In the genomic region with DNA sequence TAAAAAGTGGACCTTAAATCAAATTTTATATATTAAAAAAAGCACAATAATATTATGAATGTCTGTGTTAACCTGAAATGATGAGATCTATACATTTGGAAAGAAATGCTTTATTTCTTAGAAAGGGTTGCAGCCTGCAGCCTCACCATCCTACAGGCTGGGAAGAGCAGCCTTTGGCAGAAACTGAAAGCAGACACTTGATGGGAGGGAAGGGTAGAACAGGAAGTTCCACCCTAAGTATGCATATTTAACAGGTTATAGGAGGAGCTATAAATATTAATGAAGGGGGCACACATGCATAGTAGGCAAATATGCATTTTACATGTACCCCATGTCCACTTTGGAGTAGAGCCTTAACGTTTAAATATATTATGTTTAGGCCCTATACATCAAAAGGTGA, we compare ENCODE assay signal across 37 cellular contexts.
"Had no signal": no experiment of that assay in that cellular context is flagged by ENCODE, and none has a peak within 500 bp of the region (broad histone marks: within the 10 kb centered on the region; RNA-seq: fewer than 3 reads in every experiment).

No MANE protein-coding gene starts in this region.

- H3K4me3 Mint-ChIP-seq: activated CD4-positive, alpha-beta memory T cell treated with anti-CD3 and anti-CD28 coated beads, Interleukin-2, amount 10 ng/mL, durations not matched to agents 7 days and 5 days; activated CD4-positive, alpha-beta T cell treated with anti-CD3 and anti-CD28 coated beads for 36 hours; activated CD4-positive, alpha-beta T cell treated with anti-CD3 and anti-CD28 coated beads, Interleukin-2, amount 10 ng/mL, durations not matched to agents 7 days and 5 days; activated CD8-positive, alpha-beta memory T cell treated with anti-CD3 and anti-CD28 coated beads, Interleukin-2, amount 10 ng/mL, durations not matched to agents 7 days and 5 days; activated CD8-positive, alpha-beta T cell treated with anti-CD3 and anti-CD28 coated beads, Interleukin-2, amount 10 ng/mL, durations not matched to agents 7 days and 5 days; activated naive CD4-positive, alpha-beta T cell treated with anti-CD3 and anti-CD28 coated beads, Interleukin-2, amount 10 ng/mL, durations not matched to agents 7 days and 5 days; activated naive CD8-positive, alpha-beta T cell treated with anti-CD3 and anti-CD28 coated beads for 36 hours; activated T-cell treated with anti-CD3 and anti-CD28 coated beads, Interleukin-2, amount 50 U/mL, for 24 hours; T-helper 1 cell treated with Interleukin-12 subunit alpha and Interleukin-12 subunit beta and Interleukin-4 antibody, amounts not matched to agents 30 μg/mL and 1 μg/mL, for 36 hours; T-helper 2 cell treated with Interferon-gamma antibody and Interleukin-4, amounts not matched to agents 5 μg/mL and 100 μg/mL, for 36 hours; WTC11 had no signal

- H3K4me3 ChIP-seq: adrenal gland, body of pancreas, breast epithelium had no signal

- H3K27me3 Mint-ChIP-seq: activated CD4-positive, alpha-beta memory T cell treated with anti-CD3 and anti-CD28 coated beads, Interleukin-2, amount 10 ng/mL, durations not matched to agents 7 days and 5 days; activated CD4-positive, alpha-beta T cell treated with anti-CD3 and anti-CD28 coated beads for 36 hours; activated CD4-positive, alpha-beta T cell treated with anti-CD3 and anti-CD28 coated beads, Interleukin-2, amount 10 ng/mL, durations not matched to agents 7 days and 5 days; activated CD8-positive, alpha-beta memory T cell treated with anti-CD3 and anti-CD28 coated beads, Interleukin-2, amount 10 ng/mL, durations not matched to agents 7 days and 5 days; activated naive CD4-positive, alpha-beta T cell treated with anti-CD3 and anti-CD28 coated beads, Interleukin-2, amount 10 ng/mL, durations not matched to agents 7 days and 5 days; activated naive CD8-positive, alpha-beta T cell treated with anti-CD3 and anti-CD28 coated beads for 36 hours; activated T-cell treated with anti-CD3 and anti-CD28 coated beads, Interleukin-2, amount 50 U/mL, for 24 hours had no signal

- H3K4me1 Mint-ChIP-seq: activated CD4-positive, alpha-beta memory T cell treated with anti-CD3 and anti-CD28 coated beads, Interleukin-2, amount 10 ng/mL, durations not matched to agents 7 days and 5 days; activated CD8-positive, alpha-beta memory T cell treated with anti-CD3 and anti-CD28 coated beads, Interleukin-2, amount 10 ng/mL, durations not matched to agents 7 days and 5 days; activated naive CD4-positive, alpha-beta T cell treated with anti-CD3 and anti-CD28 coated beads, Interleukin-2, amount 10 ng/mL, durations not matched to agents 7 days and 5 days had no signal

- H3K9me3 ChIP-seq: adrenal gland, body of pancreas, breast epithelium had no signal

- H3K27me3 ChIP-seq: adrenal gland, body of pancreas, brain microvascular endothelial cell, breast epithelium had no signal

- H3K36me3 ChIP-seq: adrenal gland, brain microvascular endothelial cell, breast epithelium, WERI-Rb-1 had no signal

- FAIRE-seq: astrocyte had no signal

- H3K27ac Mint-ChIP-seq: activated CD4-positive, alpha-beta memory T cell treated with anti-CD3 and anti-CD28 coated beads, Interleukin-2, amount 10 ng/mL, durations not matched to agents 7 days and 5 days; activated CD4-positive, alpha-beta T cell treated with anti-CD3 and anti-CD28 coated beads for 36 hours; activated CD4-positive, alpha-beta T cell treated with anti-CD3 and anti-CD28 coated beads, Interleukin-2, amount 10 ng/mL, durations not matched to agents 7 days and 5 days; activated CD8-positive, alpha-beta memory T cell treated with anti-CD3 and anti-CD28 coated beads, Interleukin-2, amount 10 ng/mL, durations not matched to agents 7 days and 5 days; activated CD8-positive, alpha-beta T cell treated with anti-CD3 and anti-CD28 coated beads, Interleukin-2, amount 10 ng/mL, durations not matched to agents 7 days and 5 days; activated naive CD4-positive, alpha-beta T cell treated with anti-CD3 and anti-CD28 coated beads, Interleukin-2, amount 10 ng/mL, durations not matched to agents 7 days and 5 days; activated naive CD4-positive, alpha-beta T cell treated with anti-CD3 and anti-CD28 coated beads, Interleukin-2, amount 50 U/mL, for 72 hours; activated naive CD8-positive, alpha-beta T cell treated with anti-CD3 and anti-CD28 coated beads for 36 hours; activated T-cell treated with anti-CD3 and anti-CD28 coated beads, Interleukin-2, amount 50 U/mL, for 24 hours; activated T-helper 2 cell treated with anti-CD3 and anti-CD28 coated beads, Interferon-gamma antibody, Interleukin-2, Interleukin-4, amounts not matched to agents 10 μg/mL and 5 μg/mL and 100 μg/mL, durations not matched to agents 14 hours and 24 hours and 36 hours; T-helper 1 cell treated with Interleukin-12 subunit alpha and Interleukin-12 subunit beta and Interleukin-4 antibody, amounts not matched to agents 30 μg/mL and 1 μg/mL, for 36 hours; T-helper 2 cell treated with Interferon-gamma antibody and Interleukin-4, amounts not matched to agents 5 μg/mL and 100 μg/mL, for 36 hours; WTC11 had no signal

- H3K36me3 Mint-ChIP-seq: activated naive CD4-positive, alpha-beta T cell treated with anti-CD3 and anti-CD28 coated beads, Interleukin-2, amount 10 ng/mL, durations not matched to agents 7 days and 5 days had no signal

- H3K27ac ChIP-seq: adrenal gland, body of pancreas, brain microvascular endothelial cell, breast epithelium, WERI-Rb-1 had no signal

- H3K4me1 ChIP-seq: adrenal gland, body of pancreas, breast epithelium had no signal

- DNase-seq: activated CD4-positive, alpha-beta memory T cell treated with anti-CD3 and anti-CD28 coated beads, Interleukin-2, amount 10 ng/mL, durations not matched to agents 7 days and 5 days; activated CD4-positive, alpha-beta T cell treated with anti-CD3 and anti-CD28 coated beads for 1 hour; activated CD4-positive, alpha-beta T cell treated with anti-CD3 and anti-CD28 coated beads for 36 hours; activated CD4-positive, alpha-beta T cell treated with anti-CD3 and anti-CD28 coated beads for 48 hours; activated CD4-positive, alpha-beta T cell treated with anti-CD3 and anti-CD28 coated beads, Interleukin-2, amount 10 ng/mL, durations not matched to agents 7 days and 5 days; activated CD4-positive, alpha-beta T cell treated with anti-CD3 and anti-CD28 coated beads, Interleukin-2, amount 50 U/mL, for 48 hours; activated CD4-positive, CD25-positive, alpha-beta regulatory T cell; activated CD8-positive, alpha-beta memory T cell treated with anti-CD3 and anti-CD28 coated beads for 24 hours; activated CD8-positive, alpha-beta memory T cell treated with anti-CD3 and anti-CD28 coated beads, Interleukin-2, amount 10 ng/mL, durations not matched to agents 7 days and 5 days; activated CD8-positive, alpha-beta memory T cell treated with anti-CD3 and anti-CD28 coated beads, Interleukin-2, amount 50 U/mL, for 48 hours; activated CD8-positive, alpha-beta T cell treated with anti-CD3 and anti-CD28 coated beads, Interleukin-2, amount 10 ng/mL, durations not matched to agents 7 days and 5 days; activated effector memory CD4-positive, alpha-beta T cell treated with Interleukin-2 at 50 U/mL for 16 hours; activated gamma-delta T cell; activated naive CD4-positive, alpha-beta T cell treated with anti-CD3 and anti-CD28 coated beads, Interleukin-2, amount 10 ng/mL, durations not matched to agents 7 days and 5 days; activated naive CD4-positive, alpha-beta T cell treated with Interleukin-2 at 50 U/mL for 16 hours; activated naive CD8-positive, alpha-beta T cell treated with anti-CD3 and anti-CD28 coated beads for 36 hours; activated T-cell treated with anti-CD3 and anti-CD28 coated beads, Interleukin-2, amount 50 U/mL, for 24 hours; activated T-cell treated with anti-CD3 and anti-CD28 coated beads, Interleukin-2, amount 50 U/mL, for 48 hours; adrenal gland; amniotic stem cell; aorta; body of pancreas; brain microvascular endothelial cell; central memory CD4-positive, alpha-beta T cell; cerebellar nuclear complex; T-helper 1 cell; T-helper 2 cell; T-helper 9 cell; WERI-Rb-1 had no signal

- ATAC-seq: activated CD4-positive, alpha-beta T cell treated with anti-CD3 and anti-CD28 coated beads for 36 hours; activated CD4-positive, CD25-positive, alpha-beta regulatory T cell treated with anti-CD3 and anti-CD28 coated beads, Interleukin-2, amount 50 U/mL, for 24 hours; activated CD8-positive, alpha-beta memory T cell treated with anti-CD3 and anti-CD28 coated beads, Interleukin-2, amount 10 ng/mL, durations not matched to agents 7 days and 5 days; activated CD8-positive, alpha-beta T cell treated with anti-CD3 and anti-CD28 coated beads, Interleukin-2, amount 10 ng/mL, durations not matched to agents 7 days and 5 days; activated naive CD4-positive, alpha-beta T cell treated with anti-CD3 and anti-CD28 coated beads, Interleukin-2, amount 50 U/mL, for 72 hours; body of pancreas; WTC11 had no signal
